Comparison of ENCODE assay signal across 19 cellular contexts in the genomic region with DNA sequence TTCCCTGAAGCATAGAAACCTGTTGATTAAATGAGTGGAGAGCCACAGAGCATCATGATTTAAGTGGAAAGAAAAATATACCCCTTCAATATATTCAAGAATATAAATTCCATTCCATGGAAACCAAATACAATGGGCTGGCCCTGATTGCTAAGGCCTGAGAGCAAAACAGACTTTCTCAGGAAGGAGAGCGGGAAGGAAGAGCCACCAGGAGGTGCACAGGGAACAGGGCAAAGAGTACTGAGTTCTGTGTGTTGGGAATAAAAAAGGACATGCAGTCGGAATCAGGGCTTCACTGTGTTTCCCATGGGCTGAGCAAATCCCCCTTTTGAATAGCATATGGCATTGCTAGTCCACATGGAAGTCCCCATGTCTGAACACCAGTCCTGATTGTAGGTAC.
"Had no signal": no experiment of that assay in that cellular context is flagged by ENCODE, and none has a peak within 500 bp of the region (broad histone marks: within the 10 kb centered on the region; RNA-seq: fewer than 3 reads in every experiment).

No MANE protein-coding gene starts in this region.

- H3K27me3 ChIP-seq: cardiac muscle cell, right atrium auricular region, stomach had no signal

- H3K27me3 Mint-ChIP-seq: progenitor cell of endocrine pancreas, type B pancreatic cell had no signal

- H3K4me3 ChIP-seq: cardiac muscle cell, lung, right atrium auricular region, stomach had no signal

- ATAC-seq: activated CD4-positive, alpha-beta T cell treated with anti-CD3 and anti-CD28 coated beads for 36 hours; activated CD8-positive, alpha-beta T cell treated with anti-CD3 and anti-CD28 coated beads for 36 hours; activated T-helper 17 cell treated with anti-CD3 and anti-CD28 coated beads, Interleukin-2, amount 50 U/mL, for 72 hours; WTC11 had no signal

- H3K36me3 Mint-ChIP-seq: activated naive CD8-positive, alpha-beta T cell treated with anti-CD3 and anti-CD28 coated beads for 36 hours; type B pancreatic cell; WTC11 had no signal

- H3K36me3 ChIP-seq: cardiac muscle cell, right atrium auricular region, stomach had no signal

- H3K9me3 ChIP-seq: right atrium auricular region, stomach had no signal

- DNase-seq: activated CD4-positive, alpha-beta T cell treated with anti-CD3 and anti-CD28 coated beads for 36 hours; activated CD8-positive, alpha-beta T cell treated with anti-CD3 and anti-CD28 coated beads for 36 hours; activated naive CD4-positive, alpha-beta T cell; activated naive CD8-positive, alpha-beta T cell treated with anti-CD3 and anti-CD28 coated beads for 36 hours; activated T-cell treated with anti-CD3 and anti-CD28 coated beads, Interleukin-2, amount 50 U/mL, for 1 hour; amniotic stem cell; dermis blood vessel endothelial cell; erythroblast; midbrain; nephron progenitor cell; stomach; SW 1271 had no signal

- H3K27ac ChIP-seq: cardiac muscle cell, right atrium auricular region, stomach had no signal

- H3K4me1 ChIP-seq: right atrium auricular region had no signal

- H3K4me1 Mint-ChIP-seq: activated T-helper 17 cell treated with anti-CD3 and anti-CD28 coated beads, Interleukin-2, amount 50 U/mL, for 72 hours had no signal

- H3K4me3 Mint-ChIP-seq: activated CD4-positive, alpha-beta T cell treated with anti-CD3 and anti-CD28 coated beads for 36 hours; activated CD8-positive, alpha-beta T cell treated with anti-CD3 and anti-CD28 coated beads for 36 hours; activated naive CD8-positive, alpha-beta T cell treated with anti-CD3 and anti-CD28 coated beads for 36 hours; activated T-helper 17 cell treated with anti-CD3 and anti-CD28 coated beads, Interleukin-2, amount 50 U/mL, for 72 hours; nephron progenitor cell; type B pancreatic cell; WTC11 had no signal

- H3K9me3 Mint-ChIP-seq: activated CD8-positive, alpha-beta T cell treated with anti-CD3 and anti-CD28 coated beads for 36 hours; activated naive CD8-positive, alpha-beta T cell treated with anti-CD3 and anti-CD28 coated beads for 36 hours; activated T-helper 17 cell treated with anti-CD3 and anti-CD28 coated beads, Interleukin-2, amount 50 U/mL, for 72 hours; nephron progenitor cell; type B pancreatic cell; WTC11 had no signal

- H3K27ac Mint-ChIP-seq: activated CD4-positive, alpha-beta T cell treated with anti-CD3 and anti-CD28 coated beads for 36 hours; activated CD8-positive, alpha-beta T cell treated with anti-CD3 and anti-CD28 coated beads for 36 hours; activated naive CD8-positive, alpha-beta T cell treated with anti-CD3 and anti-CD28 coated beads for 36 hours; activated T-helper 17 cell treated with anti-CD3 and anti-CD28 coated beads, Interleukin-2, amount 50 U/mL, for 72 hours; nephron progenitor cell; progenitor cell of endocrine pancreas; type B pancreatic cell; WTC11 had no signal
